ENCODE assay signal across 10 cellular contexts in the genomic region with DNA sequence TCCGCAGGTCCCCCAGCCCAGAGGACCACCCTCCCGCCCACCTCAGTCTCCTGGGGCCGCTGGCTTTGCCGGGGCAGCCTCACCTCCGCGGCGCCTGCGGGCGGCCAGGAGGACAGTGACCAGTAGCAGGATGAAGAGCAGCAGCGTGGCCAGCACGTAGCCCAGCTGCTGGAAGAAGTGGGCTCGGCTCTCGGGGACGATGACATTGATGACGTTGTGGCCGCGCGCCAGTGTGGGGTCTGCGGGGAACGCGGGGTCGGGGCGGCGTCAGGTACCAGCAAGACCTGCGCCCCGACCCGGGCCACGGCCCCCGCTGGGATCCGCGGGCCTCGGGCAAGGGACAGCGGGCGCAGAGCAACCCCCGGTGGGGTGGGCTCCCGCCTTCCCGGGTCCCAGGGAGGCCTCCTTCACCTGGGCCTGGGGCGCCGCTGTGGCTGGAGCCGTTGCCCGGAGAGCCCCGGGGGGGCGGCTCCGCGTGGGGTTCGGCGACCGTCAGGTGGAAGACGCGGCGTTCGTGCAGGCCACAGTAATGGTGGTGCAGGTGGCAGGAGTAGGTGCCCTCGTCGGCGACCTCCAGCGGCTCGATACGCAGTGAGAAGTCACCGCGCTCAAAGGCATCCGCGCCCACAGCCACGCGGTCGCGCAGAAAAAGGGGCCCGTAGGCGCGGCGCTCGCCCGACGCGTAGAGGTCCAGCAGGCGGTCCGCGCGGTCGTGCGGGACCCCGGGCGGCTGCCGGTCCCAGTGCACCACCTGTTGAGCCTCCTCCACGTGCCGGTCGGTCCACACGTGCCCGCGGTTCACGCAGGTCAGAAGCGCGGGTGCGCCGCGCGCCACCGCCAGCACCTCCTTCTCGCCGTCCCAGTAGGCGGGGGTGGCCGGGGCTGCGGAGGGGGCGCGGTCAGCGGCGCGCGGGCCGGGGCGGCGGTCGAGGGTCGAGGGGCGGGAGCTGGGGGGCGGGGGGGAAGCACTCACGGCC. TPM values are rescaled to one million over a fixed set of nuclear protein-coding genes. Genes with fewer than 3 reads are reported as not detected.
DNase-seq lines count a peak whose midpoint lies in the region; ATAC-seq and TF ChIP-seq lines count a peak whose summit lies in the region.
"Had no signal": no experiment of that assay in that cellular context is flagged by ENCODE, and none has a peak within 500 bp of the region (broad histone marks: within the 10 kb centered on the region; RNA-seq: fewer than 3 reads in every experiment).

No MANE protein-coding gene starts in this region.

- TF ChIP-seq CTCF in PC-3 (conservative IDR thresholded peaks at IDR 0.05; ENCODE audit: low read depth, low read length) (no peak), gastroesophageal sphincter (IDR thresholded peaks at IDR 0.05) (no peak), sigmoid colon (IDR thresholded peaks at IDR 0.05) (no peak)

- H3K4me2 ChIP-seq in PC-3 (ENCODE audit: low read length), result peak overlapping the region; percentile 78

- peak overlapping the region in 2 of 8 donors; percentile 29 to 70 for H3K27ac Mint-ChIP-seq in CD8-positive, alpha-beta memory T cell

- no TSS peak for BruUV-seq in PC-3 (replicated peaks; lab: Mats Ljungman, UMichigan)

- no peaks in the 10 kb centered on the region for H4K20me1 ChIP-seq in PC-3 (ENCODE audit: low read length)

- WGBS in gastroesophageal sphincter (ENCODE audit: low coverage in 1 of 2), 2 donors, result no CpG with 5 or more reads among the region's 116 CpGs
- WGBS in sigmoid colon, 2 donors, result 35 to 52% methylated on average over 116 of the region's 116 CpGs

- H3K4me3 Mint-ChIP-seq in CD8-positive, alpha-beta memory T cell, result peak overlapping the region in 6 of 7 donors; percentile 34 to 65 (median 54)

- TF ChIP-seq POLR2A in gastroesophageal sphincter (IDR thresholded peaks at IDR 0.05) (no peak), sigmoid colon (IDR thresholded peaks at IDR 0.05) (no peak)

- CTCF ChIA-PET in CD8-positive, alpha-beta memory T cell (lab: Charles Lee), result interaction anchor here (5.0 kb wide), 1 partner anchor 18 kb away, joined by 19 read pairs; no protein-coding TSS in a partner anchor
- CTCF ChIA-PET in PC-3 (lab: Charles Lee), result interaction anchor here (0.6 kb wide), 1 partner anchor 45 kb away, joined by 3 read pairs; no protein-coding TSS in a partner anchor

- no peak overlapping the region for H3K27ac ChIP-seq in CD8-positive, alpha-beta memory T cell (ENCODE audit: low read depth, low read length)
- H3K27ac ChIP-seq in PC-3 (ENCODE audit: low read length) (no peak overlapping the region), gastroesophageal sphincter (peak overlapping the region in 3 of 4 donors; percentile 87 to 92 (median 89)), sigmoid colon (peak overlapping the region; percentile 61 to 95 (median 94))

- DNase-seq in CD8-positive, alpha-beta memory T cell, result peak in 1 of 5 donors; percentile 44
- DNase-seq in PC-3 (no peak), sigmoid colon (no peak), COLO829 (ENCODE audit: low spot score) (no peak), middle frontal gyrus (ENCODE audit: extremely low spot score, low spot score) (no peak)
- DNase-seq: activated effector memory CD4-positive, alpha-beta T cell treated with Interleukin-2 at 50 U/mL for 16 hours; T-helper 2 cell had no signal

- no peaks in the 10 kb centered on the region for H3K36me3 ChIP-seq in CD8-positive, alpha-beta memory T cell (ENCODE audit: insufficient read depth, low read length)
- no peaks in the 10 kb centered on the region for H3K36me3 ChIP-seq in PC-3 (ENCODE audit: low read depth, low read length)
- H3K36me3 ChIP-seq in gastroesophageal sphincter, result peaks cover 0 to 18% of the 10 kb centered on the region in 2 donors
- peaks cover 7 to 22% (median 11%) of the 10 kb centered on the region in 4 donors for H3K36me3 ChIP-seq in sigmoid colon

- H3K4me1 ChIP-seq in CD8-positive, alpha-beta memory T cell (ENCODE audit: insufficient read depth, low read length), result peaks cover 23% of the 10 kb centered on the region
- H3K4me1 ChIP-seq in PC-3 (ENCODE audit: insufficient read depth, low read length) (peaks cover 32% of the 10 kb centered on the region), gastroesophageal sphincter (peaks cover 0 to 82% (median 36%) of the 10 kb centered on the region in 3 donors), sigmoid colon (peaks cover 0 to 72% (median 62%) of the 10 kb centered on the region in 4 donors)

- 0 out of 2 replicates have a peak overlapping the region, but pooled peaks have one; percentile 9 for H3K9ac ChIP-seq in PC-3 (ENCODE audit: low read length)

- intact Hi-C loops in PC-3 (cut with micrococcal nuclease) (no loop called here), sigmoid colon (cut with DNase I) (no loop called here)

- H3K27me3 Mint-ChIP-seq in CD8-positive, alpha-beta memory T cell, result peaks cover 5 to 26% of the 10 kb centered on the region in 2 donors

- H3K36me3 Mint-ChIP-seq in CD8-positive, alpha-beta memory T cell, result no peaks in the 10 kb centered on the region

- no peak overlapping the region for H3K4me3 ChIP-seq in CD8-positive, alpha-beta memory T cell (ENCODE audit: low read length)
- H3K4me3 ChIP-seq in PC-3 (ENCODE audit: low read length) (peak overlapping the region; percentile 58), gastroesophageal sphincter (peak overlapping the region in 1 of 2 donors; percentile 63), sigmoid colon (peak overlapping the region in 3 of 4 donors; percentile 27 to 69 (median 65))

- H3K9me3 Mint-ChIP-seq in CD8-positive, alpha-beta memory T cell, result no peaks in the 10 kb centered on the region

- POLR2A ChIA-PET in CD8-positive, alpha-beta memory T cell (lab: Charles Lee), result interaction anchor here (0.6 to 1.1 kb wide), 5 partner anchors 17 to 239 kb away, joined by 3 to 4 read pairs (median 3); a partner anchor contains a TSS
- POLR2A ChIA-PET in PC-3 (lab: Charles Lee; ENCODE audit: unreplicated experiment), result no interaction called here

- H2AFZ ChIP-seq in PC-3 (ENCODE audit: low read length), result no peak overlapping the region

- H3K9me3 ChIP-seq in CD8-positive, alpha-beta memory T cell (ENCODE audit: low read length), result no peaks in the 10 kb centered on the region
- no peaks in the 10 kb centered on the region for H3K9me3 ChIP-seq in PC-3 (ENCODE audit: low read length)
- no peaks in the 10 kb centered on the region for H3K9me3 ChIP-seq in gastroesophageal sphincter
- no peaks in the 10 kb centered on the region for H3K9me3 ChIP-seq in sigmoid colon

- peaks cover 8 to 40% (median 14%) of the 10 kb centered on the region in 3 donors for H3K4me1 Mint-ChIP-seq in CD8-positive, alpha-beta memory T cell

- H3K27me3 ChIP-seq in CD8-positive, alpha-beta memory T cell (ENCODE audit: insufficient read depth, low read length, poor library complexity, severe bottlenecking), result peaks cover 4% of the 10 kb centered on the region
- no peaks in the 10 kb centered on the region for H3K27me3 ChIP-seq in PC-3 (ENCODE audit: low read length)
- H3K27me3 ChIP-seq in gastroesophageal sphincter, result peaks cover 68% of the 10 kb centered on the region
- H3K27me3 ChIP-seq in sigmoid colon, result no peaks in the 10 kb centered on the region

- H3K79me2 ChIP-seq in PC-3 (ENCODE audit: low read length), result peaks cover 15% of the 10 kb centered on the region

- H3K9me2 ChIP-seq in PC-3 (replicated peaks; ENCODE audit: low read length), result no peaks in the 10 kb centered on the region

- TF ChIP-seq EP300 in gastroesophageal sphincter (IDR thresholded peaks at IDR 0.05), result no peak
- TF ChIP-seq EP300 in sigmoid colon (IDR thresholded peaks at IDR 0.05), result no peak

- peaks cover 3% of the 10 kb centered on the region for H3F3A ChIP-seq in PC-3 (ENCODE audit: low read length, unreplicated experiment)

- ATAC-seq in PC-3 (peak; percentile 5), gastroesophageal sphincter (no peak), GM18870 (IDR thresholded peaks at IDR 0.05; ENCODE audit: unreplicated experiment) (no peak), HG03571 (IDR thresholded peaks at IDR 0.05; ENCODE audit: unreplicated experiment) (no peak)

RNA-seq across cellular contexts. Expression of a gene that starts 3.8 kb away (rescaled TPM):
- total RNA-seq in CD8-positive, alpha-beta memory T cell, result under 1 TPM; 0.26 to 0.29 TPM
- polyA plus RNA-seq in CD8-positive, alpha-beta memory T cell, result 0.61 TPM
- total RNA-seq in PC-3 (2014; rRNA removed) (25.3 and 29.0 TPM in 2 replicates), gastroesophageal sphincter (100 to 1,000 TPM in 1 of 4 donors, 10 to 100 TPM in 3; 69.8 to 105 (median 85.4) TPM), sigmoid colon (100 to 1,000 TPM in 3 of 4 donors, 10 to 100 TPM in 1; 78.8 to 234 (median 114) TPM)
- 10 to 100 TPM in 2 of 3 donors, 1 to 10 TPM in 1; 2.8 to 26.2 (median 22.2) TPM for polyA plus RNA-seq in sigmoid colon

RNA-seq across cellular contexts. Expression of a gene that starts 5.3 kb away (rescaled TPM):
- total RNA-seq in CD8-positive, alpha-beta memory T cell, result 10 to 100 TPM; 39.7 to 41.1 TPM
- polyA plus RNA-seq in CD8-positive, alpha-beta memory T cell, result 1.6 TPM
- total RNA-seq in PC-3 (2014; rRNA removed), result 626 and 813 TPM in 2 replicates
- total RNA-seq in gastroesophageal sphincter, result 100 to 1,000 TPM in 1 of 4 donors, 10 to 100 TPM in 3; 84.4 to 174 (median 88.9) TPM
- 10 to 100 TPM; 50.7 to 85.0 (median 61.9) TPM for total RNA-seq in sigmoid colon
- polyA plus RNA-seq in sigmoid colon, result 10 to 100 TPM; 25.8 to 59.9 (median 36.3) TPM

RNA-seq across cellular contexts. Expression of a gene that starts 20.4 kb away (rescaled TPM):
- 100 to 1,000 TPM; 159 to 169 TPM for total RNA-seq in CD8-positive, alpha-beta memory T cell
- polyA plus RNA-seq in CD8-positive, alpha-beta memory T cell, result 157 TPM
- total RNA-seq in PC-3 (2014; rRNA removed) (823 and 1,067 TPM in 2 replicates), gastroesophageal sphincter (100 to 1,000 TPM; 103 to 138 (median 108) TPM), sigmoid colon (100 to 1,000 TPM in 3 of 4 donors, 10 to 100 TPM in 1; 89.3 to 143 (median 124) TPM)
- polyA plus RNA-seq in sigmoid colon, result 100 to 1,000 TPM; 263 to 288 (median 271) TPM

RNA-seq across cellular contexts. Expression of a gene that starts 23.5 kb away (rescaled TPM):
- under 1 TPM; 0.53 to 0.62 TPM for total RNA-seq in CD8-positive, alpha-beta memory T cell
- polyA plus RNA-seq in CD8-positive, alpha-beta memory T cell, result 0.28 TPM
- total RNA-seq in PC-3 (2014; rRNA removed) (1.9 and 4.3 TPM in 2 replicates), gastroesophageal sphincter (under 1 TPM in 3 of 4 donors, not detected in 1; 0.12 to 0.54 (median 0.40) TPM), sigmoid colon (not detected)
- polyA plus RNA-seq in sigmoid colon, result under 1 TPM in 2 of 3 donors, not detected in 1; 0.60 to 0.64 TPM

RNA-seq across cellular contexts. Expression of a gene that starts 30.0 kb away (rescaled TPM):
- total RNA-seq in CD8-positive, alpha-beta memory T cell, result 10 to 100 TPM; 17.6 to 18.3 TPM
- polyA plus RNA-seq in CD8-positive, alpha-beta memory T cell, result 23.6 TPM
- total RNA-seq in PC-3 (2014; rRNA removed), result 141 and 168 TPM in 2 replicates
- total RNA-seq in gastroesophageal sphincter, result 10 to 100 TPM; 10.4 to 42.7 (median 30.1) TPM
- total RNA-seq in sigmoid colon, result 10 to 100 TPM in 2 of 4 donors, 1 to 10 TPM in 2; 8.4 to 21.6 (median 10.5) TPM
- polyA plus RNA-seq in sigmoid colon, result 10 to 100 TPM; 41.4 to 57.1 (median 42.0) TPM

Comparison
In these comparisons a context has a peak if more than half of its experiments do, and no peak if none do; other contexts are left out.
1. H3K27ac ChIP-seq: peak in gastroesophageal sphincter (3 of 4) and sigmoid colon (4 of 4); none in CD8-positive, alpha-beta memory T cell (single experiment) and PC-3 (single experiment).
2. RNA of a gene that starts 3.8 kb away (total RNA-seq): 78.8 to 234 TPM in sigmoid colon, 69.8 to 105 TPM in gastroesophageal sphincter and 25.3 to 29.0 TPM in PC-3; 0.26 to 0.29 TPM in CD8-positive, alpha-beta memory T cell; every median in the first group is over 10 times any median in the second.